Comparison of ENCODE assay signal across 8 cellular contexts in genomic region chr1:2526824-2527552, GRCh38. TPM values are rescaled to one million over a fixed set of nuclear protein-coding genes. Genes with fewer than 3 reads are reported as not detected.
A peak's percentile ranks its signal among the peaks of the same experiment; 100 is the strongest.
DNase-seq lines count a peak whose midpoint lies in the region; ATAC-seq, FAIRE-seq and TF ChIP-seq lines count a peak whose summit lies in the region.

No MANE protein-coding gene starts in this region.

- FAIRE-seq in GM12878 (lab: Jason Lieb, UNC) (no peak), keratinocyte (lab: Jason Lieb, UNC) (no peak)

- no peak for TF ChIP-seq RAD21 in GM12878 (IDR thresholded peaks at IDR 0.05; ENCODE audit: insufficient read depth, low read depth, low read length)

- in situ Hi-C loops in ACHN (cut with HindIII; ENCODE audit: low pct_ligation_motif_present, low pct_unique_long_range_greater_than_20kb, low sequenced_read_pairs) (no loop called here), GM12878 (cut with MboI) (loop anchor here (10.0 kb wide), 1 partner anchor 322 kb away; no protein-coding TSS in a partner anchor)

- TF ChIP-seq CTCF in GM12878 (IDR thresholded peaks at IDR 0.05 in 2 of 3, conservative IDR thresholded peaks at IDR 0.05 in 1 of 3; ENCODE audit: control insufficient read depth in 2 of 3, extremely low read depth in 1 of 3, insufficient read depth in 1 of 3, low read depth in 3 of 3, low read length in 3 of 3) (no peak), keratinocyte (optimal IDR thresholded peaks at IDR 0.05 in 1 of 3, IDR thresholded peaks at IDR 0.05 in 1 of 3, conservative IDR thresholded peaks at IDR 0.05 in 1 of 3; ENCODE audit: extremely low read depth in 1 of 3, insufficient read depth in 2 of 3, low read length in 3 of 3) (no peak)

- H3K27ac ChIP-seq in GM12878 (ENCODE audit: control insufficient read depth, insufficient read depth) (no peak overlapping the region), keratinocyte (ENCODE audit: control insufficient read depth, insufficient read depth, low read length) (peak overlapping the region; percentile 42)

- H4K20me1 ChIP-seq in GM12878 (ENCODE audit: control insufficient read depth, insufficient read depth) (peaks cover 3% of the 10 kb centered on the region; the same call in 1 of the 2 replicates), keratinocyte (ENCODE audit: control insufficient read depth, extremely low read depth, insufficient read depth, low read length) (peaks cover 3% of the 10 kb centered on the region)

- RAD21 ChIA-PET in GM12878 (lab: Charles Lee; ENCODE audit: unreplicated experiment): interaction anchor here (1.2 to 5.9 kb wide), 12 partner anchors 13 to 332 kb away, joined by 3 to 86 read pairs (median 5); partner anchors contain the start of genes FAAP20, MORN1, RER1 and TNFRSF14

- BruUV-seq in GM12878 (replicated peaks; lab: Mats Ljungman, UMichigan): no TSS peak

- H3K36me3 ChIP-seq in GM12878 (ENCODE audit: control insufficient read depth in 2 of 2, insufficient read depth in 2 of 2, low read length in 1 of 2): no peaks in the 10 kb centered on the region; a peak in 1 of 4 replicates
- peaks cover 0 to 3% of the 10 kb centered on the region in 2 experiments for H3K36me3 ChIP-seq in keratinocyte (ENCODE audit: control insufficient read depth in 2 of 2, extremely low read depth in 1 of 2, insufficient read depth in 2 of 2, low read length in 2 of 2)

- peak; percentile 8; the same call in 1 of the 2 replicates for TF ChIP-seq POLR2A in GM12878 (IDR thresholded peaks at IDR 0.05; ENCODE audit: low read depth, low read length)

- H2AFZ ChIP-seq in GM12878 (ENCODE audit: control insufficient read depth, low read depth, low read length) (peak overlapping the region; percentile 57), keratinocyte (ENCODE audit: control insufficient read depth, low read length) (no peak overlapping the region)

- dilution Hi-C loops in keratinocyte (cut with MboI; ENCODE audit: extremely low pct_ligation_motif_present, low sequenced_read_pairs): no loop called here

- 31% methylated on average over 20 of the region's 20 CpGs for WGBS in GM12878 (ENCODE audit: insufficient coverage, insufficient replicate concordance, low lambda C conversion rate, missing lambda C conversion rate)

- H3K4me2 ChIP-seq in GM12878 (ENCODE audit: control insufficient read depth, insufficient read depth) (peak overlapping the region; percentile 97), keratinocyte (ENCODE audit: control insufficient read depth, extremely low read depth, insufficient read depth, low read depth, low read length) (peak overlapping the region; percentile 62)

- H3K9ac ChIP-seq in GM12878 (ENCODE audit: control insufficient read depth, insufficient read depth, low read length) (no peak overlapping the region; the same call in 1 of the 2 replicates), keratinocyte (ENCODE audit: control insufficient read depth, extremely low read depth, insufficient read depth, low read length) (peak overlapping the region; percentile 58)

- CTCF ChIA-PET in GM12878 (lab: Yijun Ruan, JAX): interaction anchor here (0.6 to 3.8 kb wide), 4 partner anchors 14 to 58 kb away, joined by 3 to 28 read pairs (median 3); no protein-coding TSS in a partner anchor

- peak; percentile 15 for DNase-seq in ACHN
- DNase-seq in RPMI8226: peak; percentile 59
- DNase-seq in GM12878 (ENCODE audit: low read depth, low spot score): peak; percentile 51
- DNase-seq in keratinocyte (ENCODE audit: low read depth, low spot score): no peak
- DNase-seq in stimulated activated CD4-positive, alpha-beta T cell treated with anti-CD3 and anti-CD28 coated beads, Interleukin-4, amount 100 ng/mL, for 24 hours: peak; percentile 71
- no peak for DNase-seq in NOMO-1 treated with dmso at 0.1 percent for 144 hours (lab: John Stamatoyannopoulos, UW; ENCODE audit: unreplicated experiment)

- H3K27me3 ChIP-seq in GM12878 (replicated peaks in 1 of 2; ENCODE audit: control insufficient read depth in 2 of 2, insufficient read depth in 2 of 2, low read length in 1 of 2) (peaks cover 6 to 18% of the 10 kb centered on the region in 2 experiments), keratinocyte (ENCODE audit: control insufficient read depth, extremely low read depth, insufficient read depth, low read length) (no peaks in the 10 kb centered on the region)

- no peak for TF ChIP-seq EP300 in GM12878 (IDR thresholded peaks at IDR 0.05; ENCODE audit: borderline replicate concordance in 1 of 2, control insufficient read depth in 1 of 2, low read depth in 2 of 2, low read length in 2 of 2)

- SMC1A ChIA-PET in GM12878 (lab: Charles Lee; ENCODE audit: uncharacterized antibody, unreplicated experiment): interaction anchor here (1.0 to 1.9 kb wide), 4 partner anchors 20 to 111 kb away, joined by 3 to 15 read pairs (median 5); no protein-coding TSS in a partner anchor

- intact Hi-C loops in GM12878 (cut with micrococcal nuclease; ENCODE audit: unreplicated experiment): loop anchor here (1.0 kb wide), 1 partner anchor 21 kb away; no protein-coding TSS in a partner anchor

- H3K9me1 ChIP-seq in keratinocyte (ENCODE audit: control insufficient read depth, extremely low read depth, insufficient read depth, low read length): no peaks in the 10 kb centered on the region

- peaks cover 25% of the 10 kb centered on the region for H3K4me1 ChIP-seq in GM12878 (ENCODE audit: control insufficient read depth, insufficient read depth, low read length)
- H3K4me1 ChIP-seq in keratinocyte (ENCODE audit: control insufficient read depth, extremely low read depth, insufficient read depth, low read length): peaks cover 44% of the 10 kb centered on the region

- ATAC-seq in GM18868 (IDR thresholded peaks at IDR 0.05; ENCODE audit: unreplicated experiment) (peak; percentile 39), HG03064 (IDR thresholded peaks at IDR 0.05; ENCODE audit: low read depth, unreplicated experiment) (peak; percentile 33), GM12878 (peak; percentile 68)

- no peaks in the 10 kb centered on the region for H3K9me3 ChIP-seq in GM12878 (replicated peaks; ENCODE audit: control insufficient read depth, insufficient read depth, low read length)
- H3K9me3 ChIP-seq in keratinocyte (ENCODE audit: control insufficient read depth, low read depth, low read length): no peaks in the 10 kb centered on the region

- peak overlapping the region; percentile 65; the same call in 1 of the 2 replicates for H3K4me3 ChIP-seq in GM12878
- peak overlapping the region in 1 of 3 experiments; percentile 12 for H3K4me3 ChIP-seq in keratinocyte (ENCODE audit: control insufficient read depth in 2 of 3, extremely low read depth in 1 of 3, insufficient read depth in 2 of 3, low read depth in 1 of 3, low read length in 3 of 3)

- H3K79me2 ChIP-seq in GM12878 (ENCODE audit: control insufficient read depth, insufficient read depth, low read length) (peaks cover 36% of the 10 kb centered on the region), keratinocyte (ENCODE audit: control insufficient read depth, insufficient read depth, low read length) (peaks cover 39% of the 10 kb centered on the region)

- POLR2A ChIA-PET in GM12878 (lab: Charles Lee): interaction anchor here (0.6 to 3.7 kb wide), 12 partner anchors 15 to 1130 kb away, joined by 3 to 22 read pairs (median 6); partner anchors contain the start of genes MORN1 and RER1

RNA-seq across cellular contexts. Expression of gene PANK4, which starts 0.6 kb away (rescaled TPM):
- total RNA-seq in GM12878 (2013; cell fraction: nucleolus; rRNA removed): 85.4 and 117 TPM in 2 replicates
- total RNA-seq in GM12878 (2014; rRNA removed) (24.1 and 24.9 TPM in 2 replicates), GM12878 (2014; rRNA removed; fragmentation: Illumina TruSeq; extraction: Trizol) (10.4 and 10.6 TPM in 2 replicates), GM12878 (2021) (25.8 and 38.0 TPM in 2 replicates)
- 7.1 TPM for polyA plus RNA-seq in GM12878 (2011; ENCODE audit: low read depth)
- polyA plus RNA-seq in GM12878 (2011; rRNA removed) (12.4 and 27.0 TPM in 2 replicates), GM12878 (2014; fragmentation: Illumina TruSeq; extraction: Trizol) (11.1 and 15.0 TPM in 2 replicates), GM12878 (2014; fragmentation: Nextera tagmentation; extraction: Ambion mirVana) (1 to 10 TPM in 1 of 2 experiments, under 1 TPM in 1; 0.35 to 1.5 TPM), GM12878 (2014; rRNA removed) (25.0 and 27.2 TPM in 2 replicates), GM12878 (2016; fragmentation: Nextera tagmentation; extraction: Ambion mirVana) (10 to 100 TPM; 18.2 to 19.0 TPM), keratinocyte (14.5 to 15.7 TPM (median 14.8 TPM) in 3 replicates)
- polyA plus RNA-seq in GM12878 (2011; cell fraction: cytosol; rRNA removed): 15.9 and 23.0 TPM in 2 replicates
- 158 and 199 TPM in 2 replicates for polyA plus RNA-seq in GM12878 (2011; cell fraction: nucleus; rRNA removed)
- 18.2 and 18.5 TPM in 2 replicates for polyA plus RNA-seq in GM12878 (2012)
- polyA minus RNA-seq in GM12878 (2011; rRNA and poly(A)+ RNA removed): 14.9 and 26.2 TPM in 2 replicates
- polyA minus RNA-seq in GM12878 (2011; cell fraction: cytosol; rRNA and poly(A)+ RNA removed): 13.2 and 15.7 TPM in 2 replicates
- 55.4 and 89.3 TPM in 2 replicates for polyA minus RNA-seq in GM12878 (2011; cell fraction: nucleus; rRNA and poly(A)+ RNA removed)
- polyA plus RNA-seq in keratinocyte (2011; ENCODE audit: low read depth): 9.0 TPM
- 5.7 and 7.6 TPM in 2 replicates for polyA plus RNA-seq in keratinocyte (2011; cell fraction: cytosol; rRNA removed)
- polyA plus RNA-seq in keratinocyte (2011; cell fraction: nucleus; rRNA removed): 27.9 and 28.9 TPM in 2 replicates
- 14.0 and 15.0 TPM in 2 replicates for polyA plus RNA-seq in keratinocyte (2012; ENCODE audit: low replicate concordance)
- 13.7 to 21.6 TPM (median 14.6 TPM) in 3 replicates for polyA minus RNA-seq in keratinocyte
- polyA minus RNA-seq in keratinocyte (2011; cell fraction: cytosol; rRNA and poly(A)+ RNA removed): 35.5 TPM
- 17.4 and 21.3 TPM in 2 replicates for polyA minus RNA-seq in keratinocyte (2011; cell fraction: nucleus; rRNA and poly(A)+ RNA removed)

RNA-seq across cellular contexts. Expression of gene HES5, which starts 3.1 kb away (rescaled TPM):
- not detected in 2 replicates for total RNA-seq in GM12878 (2013; cell fraction: nucleolus; rRNA removed)
- total RNA-seq in GM12878 (2014; rRNA removed) (0.22 TPM in 1 of 2 replicates, not detected in the other), GM12878 (2014; rRNA removed; fragmentation: Illumina TruSeq; extraction: Trizol) (not detected in 2 replicates), GM12878 (2021) (0.15 TPM in 1 of 2 replicates, not detected in the other)
- polyA plus RNA-seq in GM12878 (2011; ENCODE audit: low read depth): not detected
- polyA plus RNA-seq in GM12878 (2011; rRNA removed) (not detected in 2 replicates), GM12878 (2014; fragmentation: Illumina TruSeq; extraction: Trizol) (not detected in 2 replicates), GM12878 (2014; fragmentation: Nextera tagmentation; extraction: Ambion mirVana) (not detected), GM12878 (2014; rRNA removed) (0.12 TPM in 1 of 2 replicates, not detected in the other), GM12878 (2016; fragmentation: Nextera tagmentation; extraction: Ambion mirVana) (not detected), keratinocyte (0.33 to 0.44 TPM (median 0.37 TPM) in 3 replicates)
- not detected in 2 replicates for polyA plus RNA-seq in GM12878 (2011; cell fraction: cytosol; rRNA removed)
- polyA plus RNA-seq in GM12878 (2011; cell fraction: nucleus; rRNA removed): not detected in 2 replicates
- polyA plus RNA-seq in GM12878 (2012): not detected in 2 replicates
- not detected in 2 replicates for polyA minus RNA-seq in GM12878 (2011; rRNA and poly(A)+ RNA removed)
- polyA minus RNA-seq in GM12878 (2011; cell fraction: cytosol; rRNA and poly(A)+ RNA removed): not detected in 2 replicates
- polyA minus RNA-seq in GM12878 (2011; cell fraction: nucleus; rRNA and poly(A)+ RNA removed): not detected in 2 replicates
- polyA plus RNA-seq in keratinocyte (2011; ENCODE audit: low read depth): 0.75 TPM
- 0.16 TPM in 2 replicates for polyA plus RNA-seq in keratinocyte (2011; cell fraction: cytosol; rRNA removed)
- polyA plus RNA-seq in keratinocyte (2011; cell fraction: nucleus; rRNA removed): 0.43 and 0.46 TPM in 2 replicates
- polyA plus RNA-seq in keratinocyte (2012; ENCODE audit: low replicate concordance): 0.33 and 2.0 TPM in 2 replicates
- 0.72 to 2.0 TPM (median 1.0 TPM) in 3 replicates for polyA minus RNA-seq in keratinocyte
- polyA minus RNA-seq in keratinocyte (2011; cell fraction: cytosol; rRNA and poly(A)+ RNA removed): 11.1 TPM
- polyA minus RNA-seq in keratinocyte (2011; cell fraction: nucleus; rRNA and poly(A)+ RNA removed): 0.47 and 2.1 TPM in 2 replicates

RNA-seq across cellular contexts. Expression of gene TNFRSF14, which starts 29.2 kb away (rescaled TPM):
- 315 and 380 TPM in 2 replicates for total RNA-seq in GM12878 (2013; cell fraction: nucleolus; rRNA removed)
- total RNA-seq in GM12878 (2014; rRNA removed) (53.6 and 61.1 TPM in 2 replicates), GM12878 (2014; rRNA removed; fragmentation: Illumina TruSeq; extraction: Trizol) (20.0 and 23.0 TPM in 2 replicates), GM12878 (2021) (76.2 and 79.1 TPM in 2 replicates)
- polyA plus RNA-seq in GM12878 (2011; ENCODE audit: low read depth): 42.6 TPM
- polyA plus RNA-seq in GM12878 (2011; rRNA removed) (30.5 and 69.6 TPM in 2 replicates), GM12878 (2014; fragmentation: Illumina TruSeq; extraction: Trizol) (4.8 and 19.2 TPM in 2 replicates), GM12878 (2014; fragmentation: Nextera tagmentation; extraction: Ambion mirVana) (1 to 10 TPM in 1 of 2 experiments, under 1 TPM in 1; 0.43 to 2.9 TPM), GM12878 (2014; rRNA removed) (113 and 114 TPM in 2 replicates), GM12878 (2016; fragmentation: Nextera tagmentation; extraction: Ambion mirVana) (10 to 100 TPM; 36.2 to 46.7 TPM), keratinocyte (5.2 to 10.9 TPM (median 7.5 TPM) in 3 replicates)
- 85.6 and 116 TPM in 2 replicates for polyA plus RNA-seq in GM12878 (2011; cell fraction: cytosol; rRNA removed)
- 998 and 1,152 TPM in 2 replicates for polyA plus RNA-seq in GM12878 (2011; cell fraction: nucleus; rRNA removed)
- 120 and 163 TPM in 2 replicates for polyA plus RNA-seq in GM12878 (2012)
- polyA minus RNA-seq in GM12878 (2011; rRNA and poly(A)+ RNA removed): 22.7 and 47.3 TPM in 2 replicates
- polyA minus RNA-seq in GM12878 (2011; cell fraction: cytosol; rRNA and poly(A)+ RNA removed): 17.1 and 28.0 TPM in 2 replicates
- 91.9 and 124 TPM in 2 replicates for polyA minus RNA-seq in GM12878 (2011; cell fraction: nucleus; rRNA and poly(A)+ RNA removed)
- polyA plus RNA-seq in keratinocyte (2011; ENCODE audit: low read depth): 1.9 TPM
- polyA plus RNA-seq in keratinocyte (2011; cell fraction: cytosol; rRNA removed): 3.4 and 9.2 TPM in 2 replicates
- 29.2 and 48.7 TPM in 2 replicates for polyA plus RNA-seq in keratinocyte (2011; cell fraction: nucleus; rRNA removed)
- polyA plus RNA-seq in keratinocyte (2012; ENCODE audit: low replicate concordance): 6.7 and 8.1 TPM in 2 replicates
- polyA minus RNA-seq in keratinocyte: 3.9 to 11.4 TPM (median 6.5 TPM) in 3 replicates
- 8.6 TPM for polyA minus RNA-seq in keratinocyte (2011; cell fraction: cytosol; rRNA and poly(A)+ RNA removed)
- 5.9 and 7.4 TPM in 2 replicates for polyA minus RNA-seq in keratinocyte (2011; cell fraction: nucleus; rRNA and poly(A)+ RNA removed)

RNA-seq across cellular contexts. Expression of gene PLCH2, which starts 50.9 kb away (rescaled TPM):
- total RNA-seq in GM12878 (2013; cell fraction: nucleolus; rRNA removed): 3.9 and 7.9 TPM in 2 replicates
- 0.11 and 0.73 TPM in 2 replicates for total RNA-seq in GM12878 (2014; rRNA removed)
- 0.04 and 0.05 TPM in 2 replicates for total RNA-seq in GM12878 (2014; rRNA removed; fragmentation: Illumina TruSeq; extraction: Trizol)
- 0.62 and 0.74 TPM in 2 replicates for total RNA-seq in GM12878 (2021)
- polyA plus RNA-seq in GM12878 (2011; ENCODE audit: low read depth): 0.28 TPM
- polyA plus RNA-seq in GM12878 (2011; rRNA removed): 0.24 and 0.30 TPM in 2 replicates
- 0.27 and 0.64 TPM in 2 replicates for polyA plus RNA-seq in GM12878 (2011; cell fraction: cytosol; rRNA removed)
- 4.9 and 6.8 TPM in 2 replicates for polyA plus RNA-seq in GM12878 (2011; cell fraction: nucleus; rRNA removed)
- 1.4 and 2.3 TPM in 2 replicates for polyA plus RNA-seq in GM12878 (2012)
- 0.12 TPM in 1 of 2 replicates, not detected in the other for polyA plus RNA-seq in GM12878 (2014; fragmentation: Illumina TruSeq; extraction: Trizol)
- not detected for polyA plus RNA-seq in GM12878 (2014; fragmentation: Nextera tagmentation; extraction: Ambion mirVana)
- polyA plus RNA-seq in GM12878 (2014; rRNA removed): 0.53 and 1.1 TPM in 2 replicates
- under 1 TPM in 1 of 2 experiments, not detected in 1; 0.03 TPM for polyA plus RNA-seq in GM12878 (2016; fragmentation: Nextera tagmentation; extraction: Ambion mirVana)
- 0.59 and 0.77 TPM in 2 replicates for polyA minus RNA-seq in GM12878 (2011; rRNA and poly(A)+ RNA removed)
- 0.27 TPM in 1 of 2 replicates, not detected in the other for polyA minus RNA-seq in GM12878 (2011; cell fraction: cytosol; rRNA and poly(A)+ RNA removed)
- polyA minus RNA-seq in GM12878 (2011; cell fraction: nucleus; rRNA and poly(A)+ RNA removed): 1.1 and 2.0 TPM in 2 replicates
- polyA plus RNA-seq in keratinocyte: 57.4 to 74.0 TPM (median 66.3 TPM) in 3 replicates
- polyA plus RNA-seq in keratinocyte (2011; ENCODE audit: low read depth): 17.9 TPM
- 24.2 and 50.6 TPM in 2 replicates for polyA plus RNA-seq in keratinocyte (2011; cell fraction: cytosol; rRNA removed)
- polyA plus RNA-seq in keratinocyte (2011; cell fraction: nucleus; rRNA removed): 215 and 298 TPM in 2 replicates
- polyA plus RNA-seq in keratinocyte (2012; ENCODE audit: low replicate concordance): 46.5 and 86.1 TPM in 2 replicates
- polyA minus RNA-seq in keratinocyte: 57.0 to 77.1 TPM (median 64.7 TPM) in 3 replicates
- 123 TPM for polyA minus RNA-seq in keratinocyte (2011; cell fraction: cytosol; rRNA and poly(A)+ RNA removed)
- 170 and 173 TPM in 2 replicates for polyA minus RNA-seq in keratinocyte (2011; cell fraction: nucleus; rRNA and poly(A)+ RNA removed)

RNA-seq across cellular contexts. Expression of gene PRXL2B, which starts 59.6 kb away (rescaled TPM):
- total RNA-seq in GM12878 (2013; cell fraction: nucleolus; rRNA removed): 6.1 and 6.2 TPM in 2 replicates
- total RNA-seq in GM12878 (2014; rRNA removed) (4.2 TPM in 2 replicates), GM12878 (2014; rRNA removed; fragmentation: Illumina TruSeq; extraction: Trizol) (1.8 and 1.9 TPM in 2 replicates), GM12878 (2021) (5.6 and 7.6 TPM in 2 replicates)
- polyA plus RNA-seq in GM12878 (2011; ENCODE audit: low read depth): 2.4 TPM
- polyA plus RNA-seq in GM12878 (2011; rRNA removed) (3.1 and 5.0 TPM in 2 replicates), GM12878 (2014; fragmentation: Illumina TruSeq; extraction: Trizol) (1.3 and 2.7 TPM in 2 replicates), GM12878 (2014; fragmentation: Nextera tagmentation; extraction: Ambion mirVana) (under 1 TPM; 0.44 to 0.53 TPM), GM12878 (2014; rRNA removed) (5.5 and 6.8 TPM in 2 replicates), GM12878 (2016; fragmentation: Nextera tagmentation; extraction: Ambion mirVana) (1 to 10 TPM; 3.8 to 4.8 TPM), keratinocyte (11.4 to 18.6 TPM (median 16.8 TPM) in 3 replicates)
- 8.8 and 10.6 TPM in 2 replicates for polyA plus RNA-seq in GM12878 (2011; cell fraction: cytosol; rRNA removed)
- polyA plus RNA-seq in GM12878 (2011; cell fraction: nucleus; rRNA removed): 19.6 and 22.7 TPM in 2 replicates
- 7.7 and 7.9 TPM in 2 replicates for polyA plus RNA-seq in GM12878 (2012)
- 1.1 and 5.2 TPM in 2 replicates for polyA minus RNA-seq in GM12878 (2011; rRNA and poly(A)+ RNA removed)
- polyA minus RNA-seq in GM12878 (2011; cell fraction: cytosol; rRNA and poly(A)+ RNA removed): 1.6 and 2.6 TPM in 2 replicates
- polyA minus RNA-seq in GM12878 (2011; cell fraction: nucleus; rRNA and poly(A)+ RNA removed): 3.0 and 3.5 TPM in 2 replicates
- 4.8 TPM for polyA plus RNA-seq in keratinocyte (2011; ENCODE audit: low read depth)
- 15.9 and 23.0 TPM in 2 replicates for polyA plus RNA-seq in keratinocyte (2011; cell fraction: cytosol; rRNA removed)
- polyA plus RNA-seq in keratinocyte (2011; cell fraction: nucleus; rRNA removed): 22.6 and 25.1 TPM in 2 replicates
- polyA plus RNA-seq in keratinocyte (2012; ENCODE audit: low replicate concordance): 5.9 and 23.1 TPM in 2 replicates
- 11.2 to 15.5 TPM (median 13.1 TPM) in 3 replicates for polyA minus RNA-seq in keratinocyte
- polyA minus RNA-seq in keratinocyte (2011; cell fraction: cytosol; rRNA and poly(A)+ RNA removed): 20.9 TPM
- 8.9 and 10.9 TPM in 2 replicates for polyA minus RNA-seq in keratinocyte (2011; cell fraction: nucleus; rRNA and poly(A)+ RNA removed)

Comparison
In these comparisons a context has a peak if more than half of its experiments do, and no peak if none do; other contexts are left out.
1. DNase-seq: peak in ACHN (single experiment), RPMI8226 (single experiment), GM12878 (single experiment) and stimulated activated CD4-positive, alpha-beta T cell treated with anti-CD3 and anti-CD28 coated beads, Interleukin-4, amount 100 ng/mL, for 24 hours (single experiment); none in keratinocyte (single experiment) and NOMO-1 treated with dmso at 0.1 percent for 144 hours (single experiment).
2. Peak in every context shown above with its lines, with median percentiles within 50 percentile points of each other: ATAC-seq.